Comparison of ENCODE assay signal across 20 cellular contexts in genomic region chr6:51915098-51915497, GRCh38.
DNase-seq lines count a peak whose midpoint lies in the region; ATAC-seq, FAIRE-seq and TF ChIP-seq lines count a peak whose summit lies in the region.
"Had no signal": no experiment of that assay in that cellular context is flagged by ENCODE, and none has a peak within 500 bp of the region (broad histone marks: within the 10 kb centered on the region; RNA-seq: fewer than 3 reads in every experiment).

No MANE protein-coding gene starts in this region.

- TF ChIP-seq RAD21 in HepG2 (CRISPR knock-in tag; IDR thresholded peaks at IDR 0.05) (no peak), K562 (CRISPR knock-in tag; conservative IDR thresholded peaks at IDR 0.05 in 1 of 2, IDR thresholded peaks at IDR 0.05 in 1 of 2) (no peak)

- H3K27me3 ChIP-seq in HepG2 (ENCODE audit: control insufficient read depth in 1 of 2, insufficient read depth in 2 of 2, low read length in 2 of 2) (no peaks in the 10 kb centered on the region; a peak in 1 of 5 replicates), right lobe of liver (no peaks in the 10 kb centered on the region), K562 (ENCODE audit: control insufficient read depth in 2 of 2, insufficient read depth in 2 of 2, low read length in 2 of 2) (no peaks in the 10 kb centered on the region)
- H3K27me3 ChIP-seq: BLaER1 had no signal

- TF ChIP-seq EP300 in HepG2 (IDR thresholded peaks at IDR 0.05; ENCODE audit: low read depth in 2 of 2, low read length in 2 of 2) = no peak
- no peak for TF ChIP-seq EP300 in HepG2 (CRISPR knock-in tag; IDR thresholded peaks at IDR 0.05; ENCODE audit: borderline replicate concordance)
- no peak for TF ChIP-seq EP300 in K562 (IDR thresholded peaks at IDR 0.05; ENCODE audit: low read length)

- H3K27ac ChIP-seq in HepG2 (ENCODE audit: extremely low read length, insufficient read depth, low read length) = no peak overlapping the region
- no peak overlapping the region for H3K27ac ChIP-seq in right lobe of liver
- no peak overlapping the region for H3K27ac ChIP-seq in K562 (ENCODE audit: extremely low read depth, low read depth, low read length)
- H3K27ac ChIP-seq: 22Rv1, BLaER1, C4-2B had no signal

- no peaks in the 10 kb centered on the region for H4K20me1 ChIP-seq in HepG2 (ENCODE audit: insufficient read depth, low read length)
- no peaks in the 10 kb centered on the region for H4K20me1 ChIP-seq in K562 (replicated peaks; ENCODE audit: control insufficient read depth, insufficient read depth, low read length)
- H4K20me1 ChIP-seq: BLaER1 had no signal

- no peak overlapping the region for H3K4me3 ChIP-seq in HepG2 (replicated peaks in 1 of 3; ENCODE audit: insufficient read depth in 1 of 3, low read depth in 2 of 3, low read length in 3 of 3)
- no peak overlapping the region for H3K4me3 ChIP-seq in right lobe of liver
- H3K4me3 ChIP-seq in K562 = no peak overlapping the region
- no peak overlapping the region for H3K4me3 ChIP-seq in epithelial cell of esophagus (ENCODE audit: low read length)
- H3K4me3 ChIP-seq: BLaER1 had no signal

- no peak for TF ChIP-seq POLR2A in HepG2 (IDR thresholded peaks at IDR 0.05; ENCODE audit: insufficient read depth in 1 of 2, low read depth in 2 of 2, low read length in 2 of 2)
- no peak for TF ChIP-seq POLR2A in right lobe of liver (IDR thresholded peaks at IDR 0.05)
- no peak for TF ChIP-seq POLR2A in K562 (conservative IDR thresholded peaks at IDR 0.05)

- H3K9ac ChIP-seq in HepG2 (ENCODE audit: insufficient read depth, low read depth, low read length) (no peak overlapping the region), K562 (ENCODE audit: insufficient read depth in 1 of 2, low read depth in 2 of 2, low read length in 2 of 2) (no peak overlapping the region)
- H3K9ac ChIP-seq: BLaER1 had no signal

- CTCF ChIA-PET in HepG2 (lab: Yijun Ruan, JAX; ENCODE audit: low intra/inter-chr PET ratio, low total read pairs) = no interaction called here
- CTCF ChIA-PET in K562 (lab: Yijun Ruan, JAX; ENCODE audit: low intra/inter-chr PET ratio) = no interaction called here

- TF ChIP-seq CTCF in HepG2 (CRISPR knock-in tag; IDR thresholded peaks at IDR 0.05) (no peak), right lobe of liver (IDR thresholded peaks at IDR 0.05) (no peak), K562 (IDR thresholded peaks at IDR 0.05 in 2 of 3, conservative IDR thresholded peaks at IDR 0.05 in 1 of 3; ENCODE audit: insufficient read depth in 2 of 3, low read depth in 1 of 3, low read length in 3 of 3) (no peak), epithelial cell of esophagus (IDR thresholded peaks at IDR 0.05; ENCODE audit: insufficient read depth, low read depth, low read length, missing control alignments) (no peak)

- in situ Hi-C loops in HepG2 (cut with HindIII; ENCODE audit: extremely low pct_ligation_motif_present, low pct_unique_long_range_greater_than_20kb) = no loop called here
- in situ Hi-C loops in K562 (cut with MboI) = no loop called here

- no peaks in the 10 kb centered on the region for H3K4me1 ChIP-seq in HepG2 (ENCODE audit: insufficient read depth, low read length)
- H3K4me1 ChIP-seq in right lobe of liver = no peaks in the 10 kb centered on the region
- no peaks in the 10 kb centered on the region for H3K4me1 ChIP-seq in K562 (replicated peaks in 1 of 2; ENCODE audit: control insufficient read depth in 2 of 2, insufficient read depth in 2 of 2, low read length in 2 of 2)
- H3K4me1 ChIP-seq: BLaER1, Caco-2 had no signal

- ATAC-seq in HepG2 = no peak
- ATAC-seq in right lobe of liver = no peak
- ATAC-seq in K562 = no peak
- no peak for ATAC-seq in HG03095 (IDR thresholded peaks at IDR 0.05; ENCODE audit: unreplicated experiment)
- ATAC-seq: CD8-positive, alpha-beta T cell had no signal

- POLR2A ChIA-PET in HepG2 (lab: Yijun Ruan, JAX) = no interaction called here
- POLR2A ChIA-PET in K562 (lab: Yijun Ruan, JAX) = no interaction called here

- H3K36me3 ChIP-seq in HepG2 (replicated peaks in 1 of 2; ENCODE audit: control insufficient read depth in 1 of 2, insufficient read depth in 2 of 2, low read length in 2 of 2) (no peaks in the 10 kb centered on the region), right lobe of liver (no peaks in the 10 kb centered on the region), K562 (ENCODE audit: control insufficient read depth, insufficient read depth, low read length) (no peaks in the 10 kb centered on the region)
- H3K36me3 ChIP-seq: BLaER1 had no signal

- FAIRE-seq in HepG2 (lab: Jason Lieb, UNC) (no peak), K562 (lab: Jason Lieb, UNC) (no peak)
- FAIRE-seq: A204.1, G401.6, GM12892, H1 had no signal

- H3K9me3 ChIP-seq in HepG2 (ENCODE audit: low read length) (no peaks in the 10 kb centered on the region), right lobe of liver (no peaks in the 10 kb centered on the region), K562 (replicated peaks; ENCODE audit: control insufficient read depth, insufficient read depth, low read depth, low read length) (no peaks in the 10 kb centered on the region)
- H3K9me3 ChIP-seq: BLaER1, Caco-2 had no signal

- intact Hi-C loops in HepG2 (cut with micrococcal nuclease; ENCODE audit: unreplicated experiment) = no loop called here
- intact Hi-C loops in right lobe of liver (cut with DNase I) = no loop called here
- intact Hi-C loops in K562 (cut with micrococcal nuclease) = no loop called here

- H2AFZ ChIP-seq in HepG2 (ENCODE audit: low read length) (no peak overlapping the region), K562 (ENCODE audit: low read depth, low read length) (no peak overlapping the region)

- 27% methylated on average over 1 of the region's 1 CpG for WGBS in HepG2 (ENCODE audit: low lambda C conversion rate)
- 73% methylated on average over 1 of the region's 1 CpG for WGBS in right lobe of liver (ENCODE audit: insufficient coverage, low coverage, low lambda C conversion rate, missing lambda C conversion rate)
- 4% methylated on average over 1 of the region's 1 CpG for WGBS in K562 (ENCODE audit: insufficient coverage, low coverage, missing lambda C conversion rate)

- no peak overlapping the region for H3K4me2 ChIP-seq in HepG2 (ENCODE audit: low read depth, low read length)
- H3K4me2 ChIP-seq in K562 (ENCODE audit: insufficient read depth, low read length) = no peak overlapping the region
- H3K4me2 ChIP-seq: BLaER1 had no signal

- BruUV-seq in HepG2 (replicated peaks; lab: Mats Ljungman, UMichigan) (no TSS peak), K562 (replicated peaks; lab: Mats Ljungman, UMichigan) (no TSS peak)

- H3K79me2 ChIP-seq in HepG2 (ENCODE audit: insufficient read depth, low read length) (no peaks in the 10 kb centered on the region), K562 (ENCODE audit: control insufficient read depth, insufficient read depth, low read length) (no peaks in the 10 kb centered on the region)

- H3K9me1 ChIP-seq in K562 (ENCODE audit: control insufficient read depth, insufficient read depth, low read length) = no peaks in the 10 kb centered on the region

- DNase-seq in HepG2 (ENCODE audit: low spot score) (no peak), right lobe of liver (no peak), K562 (ENCODE audit: extremely low read depth in 1 of 4, low spot score in 3 of 4) (no peak), epithelial cell of esophagus (ENCODE audit: low read depth) (peak; percentile 23), NK-92 (lab: John Stamatoyannopoulos, UW; ENCODE audit: unreplicated experiment) (no peak)
- DNase-seq: Caco-2; CD4-positive, CD25-positive, alpha-beta regulatory T cell; CD8-positive, alpha-beta T cell; DMS153; DND-41; H7; HCEC 1CT had no signal

TF ChIP-seq in HepG2, 621 proteins besides CTCF, POLR2A, EP300 and RAD21:
- TF ChIP-seq MAFF (IDR thresholded peaks at IDR 0.05; ENCODE audit: low read depth, low read length) (peak; percentile 60), MAFK (conservative IDR thresholded peaks at IDR 0.05 in 1 of 2, IDR thresholded peaks at IDR 0.05 in 1 of 2; ENCODE audit: low read length in 2 of 2) (peak in 1 of 2 experiments; percentile 74; a peak in 2 of 4 replicates), RBAK (CRISPR knock-in tag; IDR thresholded peaks at IDR 0.05) (no peak), ZNF232 (CRISPR knock-in tag; IDR thresholded peaks at IDR 0.05; ENCODE audit: borderline replicate concordance) (no peak)

TF ChIP-seq in K562, 482 proteins besides CTCF, POLR2A, EP300 and RAD21:
- TF ChIP-seq MAFG (tag; conservative IDR thresholded peaks at IDR 0.05) = peak; percentile 29; the same call in 1 of the 2 replicates
- peak; percentile 22; the same call in 1 of the 2 replicates for TF ChIP-seq C11orf30 (IDR thresholded peaks at IDR 0.05; ENCODE audit: low read depth)
- no peak for TF ChIP-seq ZBTB34 (CRISPR knock-in tag; IDR thresholded peaks at IDR 0.05)

Comparison
In these comparisons a context has a peak if more than half of its experiments do, and no peak if none do; other contexts are left out.
1. Of the 241 proteins assayed by ChIP-seq in both HepG2 and K562: peak only in HepG2: MAFF; only in K562: MAFG; in both: none; in neither: 238; mixed calls (peak in some experiments, not most) for 1.